26 cellular contexts compared by ENCODE assay signal in genomic region chr9:69572611-69573010, GRCh38.
DNase-seq lines count a peak whose midpoint lies in the region; ATAC-seq and TF ChIP-seq lines count a peak whose summit lies in the region.
"Had no signal": no experiment of that assay in that cellular context is flagged by ENCODE, and none has a peak within 500 bp of the region (broad histone marks: within the 10 kb centered on the region; RNA-seq: fewer than 3 reads in every experiment).

No MANE protein-coding gene starts in this region.

- H3K18ac ChIP-seq in neuronal stem cell (ENCODE audit: low read length) = no peak overlapping the region

- ATAC-seq in mucosa of descending colon = no peak
- no peak for ATAC-seq in HG03108 (IDR thresholded peaks at IDR 0.05; ENCODE audit: unreplicated experiment)
- ATAC-seq: right lobe of liver had no signal

- H4K91ac ChIP-seq in neuronal stem cell (ENCODE audit: low read depth, low read length, poor library complexity) = no peak overlapping the region

- H3K9ac ChIP-seq in neuronal stem cell (ENCODE audit: low read depth, low read length, poor library complexity) = no peak overlapping the region
- H3K9ac ChIP-seq: BLaER1 treated with 17β-estradiol and CSF1 and Interleukin-3, amounts not matched to agents 10 nM and 100 nM had no signal

- H3K4me1 ChIP-seq in neuronal stem cell (ENCODE audit: control insufficient read depth in 2 of 2, insufficient read depth in 1 of 2, low read depth in 1 of 2, low read length in 2 of 2) (peaks cover 0 to 4% of the 10 kb centered on the region in 2 donors), mucosa of descending colon (ENCODE audit: low read depth) (no peaks in the 10 kb centered on the region)
- H3K4me1 ChIP-seq: Peyer's patch, prostate gland, thyroid gland had no signal

- no peak overlapping the region for H3K4me3 ChIP-seq in epithelial cell of esophagus (ENCODE audit: low read length)
- H3K4me3 ChIP-seq in neuronal stem cell (ENCODE audit: low read length in 2 of 2) = no peak overlapping the region
- H3K4me3 ChIP-seq in mucosa of descending colon = no peak overlapping the region
- H3K4me3 ChIP-seq: BLaER1 treated with 17β-estradiol and CSF1 and Interleukin-3, amounts not matched to agents 10 nM and 100 nM; esophagus squamous epithelium; left ventricle myocardium inferior; Peyer's patch; prostate gland; right lobe of liver; thyroid gland had no signal

- no peak overlapping the region for H2BK5ac ChIP-seq in neuronal stem cell (ENCODE audit: low read length)

- H2BK15ac ChIP-seq in neuronal stem cell (ENCODE audit: low read length) = no peak overlapping the region

- no peak overlapping the region for H3K23ac ChIP-seq in neuronal stem cell (ENCODE audit: low read depth, low read length, poor library complexity)

- no peak overlapping the region for H3K4ac ChIP-seq in neuronal stem cell (ENCODE audit: low read length)

- no peaks in the 10 kb centered on the region for H3K27me3 ChIP-seq in neuronal stem cell (ENCODE audit: control insufficient read depth in 3 of 3, insufficient read depth in 3 of 3, low read depth in 1 of 3, low read length in 3 of 3)
- H3K27me3 ChIP-seq: BLaER1 treated with 17β-estradiol and CSF1 and Interleukin-3, amounts not matched to agents 10 nM and 100 nM; esophagus squamous epithelium; Peyer's patch; right lobe of liver; thyroid gland had no signal

- no peak overlapping the region for H3K4me2 ChIP-seq in neuronal stem cell (ENCODE audit: insufficient read depth, low read length, poor library complexity, severe bottlenecking)

- no peak overlapping the region for H3K14ac ChIP-seq in neuronal stem cell (ENCODE audit: low read length)

- no peaks in the 10 kb centered on the region for H3K79me1 ChIP-seq in neuronal stem cell (ENCODE audit: low read depth, low read length)

- DNase-seq in ELR (ENCODE audit: low read depth) (peak; percentile 18), M059J (ENCODE audit: low read depth) (peak; percentile 27), epithelial cell of esophagus (ENCODE audit: low read depth) (peak; percentile 52), neuronal stem cell (ENCODE audit: low spot score) (no peak), mucosa of descending colon (no peak)
- no peak for DNase-seq in activated naive CD4-positive, alpha-beta T cell treated with anti-CD3 and anti-CD28 coated beads, Interleukin-2, amount 50 U/mL, for 16 hours
- DNase-seq: ACHN; activated naive CD8-positive, alpha-beta T cell treated with anti-CD3 and anti-CD28 coated beads, Interleukin-2, amount 10 ng/mL, durations not matched to agents 7 days and 5 days; central memory CD4-positive, alpha-beta T cell; DMS153; esophagus squamous epithelium; GDM1; glutamatergic neuron; left ventricle myocardium inferior; naive B cell; NCI-H146; NCI-H446 treated with DMSO at 0.1 percent for 48 hours; NCI-H82; Peyer's patch; right lobe of liver; SHP77 treated with DMSO at 0.1 percent for 48 hours; stimulated activated CD4-positive, alpha-beta T cell treated with anti-CD3 and anti-CD28 coated beads, Interleukin-4, amount 100 ng/mL, for 24 hours; thyroid gland had no signal

- no peak overlapping the region for H2BK12ac ChIP-seq in neuronal stem cell (ENCODE audit: low read length)

- no peak overlapping the region for H2AK5ac ChIP-seq in neuronal stem cell (ENCODE audit: low read depth, low read length)

- H3K9me3 ChIP-seq in neuronal stem cell (replicated peaks in 1 of 2; ENCODE audit: control insufficient read depth in 2 of 2, insufficient read depth in 1 of 2, low read depth in 1 of 2, low read length in 2 of 2) = no peaks in the 10 kb centered on the region
- no peaks in the 10 kb centered on the region for H3K9me3 ChIP-seq in mucosa of descending colon
- H3K9me3 ChIP-seq: esophagus squamous epithelium, Peyer's patch, prostate gland, right lobe of liver, thyroid gland had no signal

- H4K8ac ChIP-seq in neuronal stem cell (ENCODE audit: low read depth, low read length) = no peak overlapping the region

- TF ChIP-seq CTCF in epithelial cell of esophagus (IDR thresholded peaks at IDR 0.05; ENCODE audit: insufficient read depth, low read depth, low read length, missing control alignments) (no peak), mucosa of descending colon (IDR thresholded peaks at IDR 0.05) (no peak)

- H2AFZ ChIP-seq in neuronal stem cell (ENCODE audit: low read length) = peak overlapping the region; percentile 7

- no peak overlapping the region for H2BK120ac ChIP-seq in neuronal stem cell (ENCODE audit: low read depth, low read length)

- intact Hi-C loops in mucosa of descending colon (cut with DNase I, micrococcal nuclease) = no loop called here

- H3K36me3 ChIP-seq in neuronal stem cell (replicated peaks in 1 of 2; ENCODE audit: control insufficient read depth in 2 of 2, insufficient read depth in 2 of 2, low read length in 2 of 2) = no peaks in the 10 kb centered on the region
- H3K36me3 ChIP-seq in mucosa of descending colon (ENCODE audit: low read depth) = no peaks in the 10 kb centered on the region
- H3K36me3 ChIP-seq: BLaER1 treated with 17β-estradiol and CSF1 and Interleukin-3, amounts not matched to agents 10 nM and 100 nM; esophagus squamous epithelium; left ventricle myocardium inferior; Peyer's patch; prostate gland; right lobe of liver; thyroid gland had no signal

- no peak overlapping the region for H3K27ac ChIP-seq in neuronal stem cell (replicated peaks; ENCODE audit: low read length)
- H3K27ac ChIP-seq: BLaER1 treated with 17β-estradiol and CSF1 and Interleukin-3, amounts not matched to agents 10 nM and 100 nM; esophagus squamous epithelium; left ventricle myocardium inferior; Peyer's patch; prostate gland; right lobe of liver; thyroid gland had no signal

Comparison
In these comparisons a context has a peak if more than half of its experiments do, and no peak if none do; other contexts are left out.
1. DNase-seq: peak in ELR (single experiment), M059J (single experiment) and epithelial cell of esophagus (single experiment); none in neuronal stem cell (single experiment), mucosa of descending colon (0 of 3) and activated naive CD4-positive, alpha-beta T cell treated with anti-CD3 and anti-CD28 coated beads, Interleukin-2, amount 50 U/mL, for 16 hours (single experiment).